Comparison of ENCODE assay signal across 1 cellular context in genomic region chr1:113780363-113781146, GRCh38.
TF ChIP-seq lines count a peak whose summit lies in the region.

No MANE protein-coding gene starts in this region.

TF ChIP-seq in IMR-90, 13 proteins besides CTCF, POLR2A, EP300 and RAD21:
- TF ChIP-seq RCOR1 (IDR thresholded peaks at IDR 0.05; ENCODE audit: insufficient replicate concordance, low read length) (no peak), BHLHE40 (IDR thresholded peaks at IDR 0.05; ENCODE audit: low read depth, low read length) (no peak), CEBPB (IDR thresholded peaks at IDR 0.05; ENCODE audit: low read depth, low read length) (no peak), USF2 (IDR thresholded peaks at IDR 0.05; ENCODE audit: low read depth, low read length) (no peak), MAFK (IDR thresholded peaks at IDR 0.05; ENCODE audit: low read depth, low read length) (no peak), NFE2L2 (IDR thresholded peaks at IDR 0.05; ENCODE audit: low read depth, low read length) (no peak), MAZ (IDR thresholded peaks at IDR 0.05; ENCODE audit: borderline replicate concordance, low read depth, low read length) (no peak), FOS (IDR thresholded peaks at IDR 0.05; ENCODE audit: low read depth, low read length) (no peak), RFX5 (IDR thresholded peaks at IDR 0.05; ENCODE audit: low read depth, low read length) (no peak)
TF ChIP-seq in IMR-90: peak in this region for 0.
